ENCODE assay signal across 22 cellular contexts in genomic region chr3:182050932-182051331, GRCh38.
"Had no signal": no experiment of that assay in that cellular context is flagged by ENCODE, and none has a peak within 500 bp of the region (broad histone marks: within the 10 kb centered on the region; RNA-seq: fewer than 3 reads in every experiment).

No MANE protein-coding gene starts in this region.

- H3K4me3 ChIP-seq: colonic mucosa, coronary artery, dorsolateral prefrontal cortex, esophagus muscularis mucosa, esophagus squamous epithelium, gastrocnemius medialis, gastroesophageal sphincter, heart left ventricle, heart right ventricle had no signal

- H3K27me3 ChIP-seq: colonic mucosa, dorsolateral prefrontal cortex, esophagus muscularis mucosa, esophagus squamous epithelium, foreskin keratinocyte, gastrocnemius medialis, gastroesophageal sphincter, heart left ventricle, heart right ventricle had no signal

- DNase-seq: colonic mucosa; cortex of kidney; dermis blood vessel endothelial cell; dorsolateral prefrontal cortex; effector CD4-positive, alpha-beta T cell; effector CD8-positive, alpha-beta T cell; effector memory CD4-positive, alpha-beta T cell; effector memory CD8-positive, alpha-beta T cell; endodermal cell; erythroblast; esophagus squamous epithelium; foreskin fibroblast; foreskin keratinocyte; foreskin melanocyte; gastrocnemius medialis; glutamatergic neuron; head of caudate nucleus; heart left ventricle; heart right ventricle had no signal

- H3K36me3 ChIP-seq: colonic mucosa, esophagus muscularis mucosa, esophagus squamous epithelium, gastrocnemius medialis, gastroesophageal sphincter, heart left ventricle, heart right ventricle had no signal

- H3K27ac ChIP-seq: colonic mucosa, coronary artery, dorsolateral prefrontal cortex, esophagus muscularis mucosa, foreskin keratinocyte, gastrocnemius medialis, gastroesophageal sphincter, heart left ventricle, heart right ventricle had no signal

- H3K4me1 ChIP-seq: colonic mucosa, esophagus muscularis mucosa, gastrocnemius medialis, gastroesophageal sphincter, heart left ventricle, heart right ventricle had no signal

- H3K9me3 ChIP-seq: colonic mucosa, esophagus muscularis mucosa, esophagus squamous epithelium, gastrocnemius medialis, gastroesophageal sphincter, heart left ventricle, heart right ventricle had no signal
